Comparison of ENCODE assay signal across 8 cellular contexts in genomic region chr22:19523240-19524169, GRCh38. TPM values are rescaled to one million over a fixed set of nuclear protein-coding genes. Genes with fewer than 3 reads are reported as not detected.
A peak's percentile ranks its signal among the peaks of the same experiment; 100 is the strongest.
DNase-seq lines count a peak whose midpoint lies in the region; ATAC-seq and TF ChIP-seq lines count a peak whose summit lies in the region.
"Had no signal": no experiment of that assay in that cellular context is flagged by ENCODE, and none has a peak within 500 bp of the region (broad histone marks: within the 10 kb centered on the region; RNA-seq: fewer than 3 reads in every experiment).

No MANE protein-coding gene starts in this region.

- no peaks in the 10 kb centered on the region for H3F3A ChIP-seq in SK-N-SH (replicated peaks; ENCODE audit: insufficient read depth)

- H3K9me3 Mint-ChIP-seq in naive thymus-derived CD8-positive, alpha-beta T cell: no peaks in the 10 kb centered on the region

- no peak overlapping the region for H3K9ac ChIP-seq in SK-N-SH

- peaks cover 0 to 36% (median 26%) of the 10 kb centered on the region in 5 donors for H3K27me3 Mint-ChIP-seq in naive thymus-derived CD8-positive, alpha-beta T cell

- H3K36me3 ChIP-seq in SK-N-SH (replicated peaks in 1 of 2; ENCODE audit: control insufficient read depth in 1 of 2, insufficient read depth in 2 of 2, low read length in 1 of 2): no peaks in the 10 kb centered on the region

- TF ChIP-seq CTCF in GM12865 (IDR thresholded peaks at IDR 0.05; ENCODE audit: insufficient read depth, low read depth, low read length, missing control alignments) (no peak), SK-N-SH (IDR thresholded peaks at IDR 0.05) (no peak), epithelial cell of esophagus (IDR thresholded peaks at IDR 0.05; ENCODE audit: insufficient read depth, low read depth, low read length, missing control alignments) (no peak)

- H2AFZ ChIP-seq in SK-N-SH (ENCODE audit: low read depth): no peak overlapping the region

- TF ChIP-seq RAD21 in SK-N-SH (IDR thresholded peaks at IDR 0.05; ENCODE audit: low read length): no peak

- no peaks in the 10 kb centered on the region for H3K9me2 ChIP-seq in SK-N-SH

- H4K20me1 ChIP-seq in SK-N-SH (ENCODE audit: insufficient read depth): no peaks in the 10 kb centered on the region

- no peaks in the 10 kb centered on the region for H3K36me3 Mint-ChIP-seq in naive thymus-derived CD8-positive, alpha-beta T cell

- DNase-seq in GM12865 (ENCODE audit: low read depth) (peak; percentile 17), SK-N-SH (peak; percentile 65), epithelial cell of esophagus (ENCODE audit: low read depth) (peak; percentile 49), cerebellar nuclear complex (lab: John Stamatoyannopoulos, UW) (no peak)
- DNase-seq in naive thymus-derived CD8-positive, alpha-beta T cell: peak in 2 of 10 donors; percentile 18 to 20

- H3K27ac ChIP-seq in SK-N-SH (ENCODE audit: low read depth in 2 of 2, low read length in 1 of 2): no peak overlapping the region

- H3K27me3 ChIP-seq in SK-N-SH (ENCODE audit: insufficient read depth): no peaks in the 10 kb centered on the region

- H3K4me3 ChIP-seq in GM12865 (ENCODE audit: low read depth, low read length): no peak overlapping the region
- H3K4me3 ChIP-seq in SK-N-SH (ENCODE audit: low read depth in 2 of 2, low read length in 1 of 2): peak overlapping the region in 1 of 2 experiments; percentile 35; a peak in 1 of 4 replicates
- H3K4me3 ChIP-seq in epithelial cell of esophagus (ENCODE audit: low read length): peak overlapping the region; percentile 16

- peaks cover 3 to 18% (median 9%) of the 10 kb centered on the region in 4 donors for H3K4me1 Mint-ChIP-seq in naive thymus-derived CD8-positive, alpha-beta T cell

- H3K4me2 ChIP-seq in SK-N-SH: 0 out of 2 replicates have a peak overlapping the region, but pooled peaks have one; percentile 24

- peaks cover 0 to 10% of the 10 kb centered on the region in 2 experiments; a peak in 1 of 4 replicates for H3K4me1 ChIP-seq in SK-N-SH (ENCODE audit: control insufficient read depth in 1 of 2, insufficient read depth in 2 of 2, low read depth in 1 of 2, low read length in 1 of 2)

- POLR2A ChIA-PET in SK-N-SH (lab: Yijun Ruan, JAX): no interaction called here
- POLR2A ChIA-PET in naive thymus-derived CD8-positive, alpha-beta T cell (lab: Charles Lee): interaction anchor here (1.1 kb wide), 1 partner anchor 11 kb away, joined by 3 read pairs; no protein-coding TSS in a partner anchor

- no peaks in the 10 kb centered on the region for H3K79me2 ChIP-seq in SK-N-SH (ENCODE audit: insufficient read depth)

- WGBS in SK-N-SH (ENCODE audit: low lambda C conversion rate): 28% methylated on average over 15 of the region's 99 CpGs

- CTCF ChIA-PET in SK-N-SH (lab: Yijun Ruan, JAX): interaction anchor here (0.8 to 1.3 kb wide), 2 partner anchors 9 to 106 kb away, joined by 3 to 4 read pairs; no protein-coding TSS in a partner anchor

- peak overlapping the region; percentile 57 to 83 (median 69) for H3K4me3 Mint-ChIP-seq in naive thymus-derived CD8-positive, alpha-beta T cell

- no peaks in the 10 kb centered on the region for H3K9me3 ChIP-seq in SK-N-SH

- ATAC-seq in naive thymus-derived CD8-positive, alpha-beta T cell: peak; percentile 74 to 78
- ATAC-seq in HG03457 (IDR thresholded peaks at IDR 0.05; ENCODE audit: unreplicated experiment) (no peak), HG02798 (IDR thresholded peaks at IDR 0.05; ENCODE audit: poor library complexity, unreplicated experiment) (no peak)

- no peak for TF ChIP-seq EP300 in SK-N-SH (IDR thresholded peaks at IDR 0.05; ENCODE audit: borderline replicate concordance in 1 of 2, low read depth in 1 of 2, low read length in 1 of 2)

- no peak overlapping the region for H3K27ac Mint-ChIP-seq in naive thymus-derived CD8-positive, alpha-beta T cell

TF ChIP-seq in SK-N-SH, 30 proteins besides CTCF, POLR2A, EP300 and RAD21:
- TF ChIP-seq GATA2 (CRISPR knock-in tag; IDR thresholded peaks at IDR 0.05) (no peak), FOSL2 (IDR thresholded peaks at IDR 0.05; ENCODE audit: borderline replicate concordance, low read depth) (no peak), MAX (IDR thresholded peaks at IDR 0.05; ENCODE audit: low read depth) (no peak), JUND (IDR thresholded peaks at IDR 0.05) (no peak), ZBTB33 (IDR thresholded peaks at IDR 0.05; ENCODE audit: borderline replicate concordance, low read depth) (no peak), USF1 (IDR thresholded peaks at IDR 0.05; ENCODE audit: borderline replicate concordance, low read depth) (no peak), MEF2A (IDR thresholded peaks at IDR 0.05; ENCODE audit: borderline replicate concordance, low read depth) (no peak)

RNA-seq across cellular contexts. Expression of gene CLDN5, which starts 0.7 kb away (rescaled TPM):
- not detected in 2 replicates for polyA plus RNA-seq in SK-N-SH (2012; rRNA removed)
- not detected in 2 replicates for polyA plus RNA-seq in SK-N-SH (2012; cell fraction: cytosol; rRNA removed)
- polyA plus RNA-seq in SK-N-SH (2012; cell fraction: nucleus; rRNA removed): not detected in 2 replicates
- not detected for total RNA-seq in naive thymus-derived CD8-positive, alpha-beta T cell
- polyA plus RNA-seq in naive thymus-derived CD8-positive, alpha-beta T cell: under 1 TPM in 2 of 3 donors, not detected in 1; 0.11 to 0.22 TPM
- total RNA-seq: NCI-H460 had no signal

RNA-seq across cellular contexts. Expression of gene CDC45, which starts 43.8 kb away (rescaled TPM):
- 23.6 and 26.4 TPM in 2 replicates for polyA plus RNA-seq in SK-N-SH (2012; rRNA removed)
- 21.2 and 22.9 TPM in 2 replicates for polyA plus RNA-seq in SK-N-SH (2012; cell fraction: cytosol; rRNA removed)
- polyA plus RNA-seq in SK-N-SH (2012; cell fraction: nucleus; rRNA removed): 37.9 and 38.2 TPM in 2 replicates
- total RNA-seq in naive thymus-derived CD8-positive, alpha-beta T cell: 1 to 10 TPM in 1 of 2 experiments, under 1 TPM in 1; 0.69 to 1.8 TPM
- 1 to 10 TPM in 2 of 3 donors, not detected in 1; 1.2 to 2.7 TPM for polyA plus RNA-seq in naive thymus-derived CD8-positive, alpha-beta T cell

RNA-seq across cellular contexts. Expression of gene UFD1, which starts 44.5 kb away (rescaled TPM):
- polyA plus RNA-seq in SK-N-SH (2012; rRNA removed): 111 and 122 TPM in 2 replicates
- polyA plus RNA-seq in SK-N-SH (2012; cell fraction: cytosol; rRNA removed): 91.4 and 107 TPM in 2 replicates
- 84.4 and 109 TPM in 2 replicates for polyA plus RNA-seq in SK-N-SH (2012; cell fraction: nucleus; rRNA removed)
- 10 to 100 TPM; 50.2 to 59.1 TPM for total RNA-seq in naive thymus-derived CD8-positive, alpha-beta T cell
- 10 to 100 TPM; 73.1 to 80.9 (median 78.0) TPM for polyA plus RNA-seq in naive thymus-derived CD8-positive, alpha-beta T cell

Comparison
In these comparisons a context has a peak if more than half of its experiments do, and no peak if none do; other contexts are left out.
1. DNase-seq: peak in GM12865 (single experiment), SK-N-SH (single experiment) and epithelial cell of esophagus (single experiment); none in cerebellar nuclear complex (0 of 2).
2. ATAC-seq: peak in naive thymus-derived CD8-positive, alpha-beta T cell (2 of 2); none in HG03457 (single experiment) and HG02798 (single experiment).
3. RNA of gene CDC45, which starts 43.8 kb away (polyA plus RNA-seq): 21.2 to 38.2 TPM in SK-N-SH; 1.2 to 2.7 TPM in naive thymus-derived CD8-positive, alpha-beta T cell; every median in the first group is over 4 times any median in the second.